Comparison of ENCODE assay signal across 9 cellular contexts in the genomic region with DNA sequence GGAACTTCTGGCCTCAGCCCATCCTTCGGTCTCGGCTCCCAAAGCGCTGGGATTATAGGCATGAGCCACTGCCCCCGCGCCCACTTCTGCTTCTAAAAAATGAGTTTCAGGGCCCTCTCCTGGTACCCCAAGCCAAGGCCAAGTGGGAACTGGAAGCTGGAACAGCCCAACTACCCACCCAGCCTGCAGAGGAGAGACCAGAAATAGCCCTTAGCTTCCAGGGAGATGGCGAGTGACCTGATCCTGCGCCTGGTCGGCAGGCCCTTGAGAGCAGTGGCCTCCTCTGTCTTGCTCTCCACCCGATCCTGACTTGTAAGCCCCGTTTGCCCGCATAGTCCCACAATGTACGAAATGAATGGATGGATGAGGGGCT. TPM values are rescaled to one million over a fixed set of nuclear protein-coding genes. Genes with fewer than 3 reads are reported as not detected.
DNase-seq lines count a peak whose midpoint lies in the region; ATAC-seq lines count a peak whose summit lies in the region.
"Had no signal": no experiment of that assay in that cellular context is flagged by ENCODE, and none has a peak within 500 bp of the region (broad histone marks: within the 10 kb centered on the region; RNA-seq: fewer than 3 reads in every experiment).

No MANE protein-coding gene starts in this region.

- H3K27ac Mint-ChIP-seq in T-helper 2 cell treated with Interferon-gamma antibody and Interleukin-4, amounts not matched to agents 5 μg/mL and 100 μg/mL, for 36 hours: no peak overlapping the region
- H3K27ac Mint-ChIP-seq in activated T-helper 1 cell treated with anti-CD3 and anti-CD28 coated beads, Interleukin-12 subunit alpha, Interleukin-12 subunit beta, Interleukin-2, Interleukin-4 antibody, amounts not matched to agents 30 ng/mL and 10 ng/mL and 1 ng/mL, durations not matched to agents 14 hours and 24 hours and 36 hours: peak overlapping the region; percentile 52
- H3K27ac Mint-ChIP-seq in memory B cell: peak overlapping the region; percentile 40
- H3K27ac Mint-ChIP-seq: stimulated activated naive B cell treated with anti-CD40 and anti-IgM and Interleukin-4, amounts not matched to agents 10 μg/mL and 1 μg/mL and 100 μg/mL, for 72 hours had no signal

- no peaks in the 10 kb centered on the region for H3K9me3 ChIP-seq in stomach smooth muscle (ENCODE audit: control insufficient read depth in 2 of 2, low read length in 2 of 2)

- no peaks in the 10 kb centered on the region for H3K36me3 Mint-ChIP-seq in T-helper 2 cell treated with Interferon-gamma antibody and Interleukin-4, amounts not matched to agents 5 μg/mL and 100 μg/mL, for 36 hours (ENCODE audit: low read depth)
- no peaks in the 10 kb centered on the region for H3K36me3 Mint-ChIP-seq in activated T-helper 1 cell treated with anti-CD3 and anti-CD28 coated beads, Interleukin-12 subunit alpha, Interleukin-12 subunit beta, Interleukin-2, Interleukin-4 antibody, amounts not matched to agents 30 ng/mL and 10 ng/mL and 1 ng/mL, durations not matched to agents 14 hours and 24 hours and 36 hours (ENCODE audit: low read depth)
- no peaks in the 10 kb centered on the region for H3K36me3 Mint-ChIP-seq in memory B cell
- H3K36me3 Mint-ChIP-seq: stimulated activated naive B cell treated with anti-CD40 and anti-IgM and Interleukin-4, amounts not matched to agents 10 μg/mL and 1 μg/mL and 100 μg/mL, for 72 hours had no signal

- H3K4me1 Mint-ChIP-seq in T-helper 2 cell treated with Interferon-gamma antibody and Interleukin-4, amounts not matched to agents 5 μg/mL and 100 μg/mL, for 36 hours (ENCODE audit: low read depth): peaks cover 6% of the 10 kb centered on the region
- H3K4me1 Mint-ChIP-seq in activated T-helper 1 cell treated with anti-CD3 and anti-CD28 coated beads, Interleukin-12 subunit alpha, Interleukin-12 subunit beta, Interleukin-2, Interleukin-4 antibody, amounts not matched to agents 30 ng/mL and 10 ng/mL and 1 ng/mL, durations not matched to agents 14 hours and 24 hours and 36 hours (ENCODE audit: low read depth): peaks cover 8% of the 10 kb centered on the region
- peaks cover 7% of the 10 kb centered on the region for H3K4me1 Mint-ChIP-seq in memory B cell

- H3K27me3 ChIP-seq in stomach smooth muscle (ENCODE audit: control insufficient read depth in 1 of 2, insufficient read depth in 2 of 2, low read length in 2 of 2): no peaks in the 10 kb centered on the region

- H3K4me3 Mint-ChIP-seq in T-helper 2 cell treated with Interferon-gamma antibody and Interleukin-4, amounts not matched to agents 5 μg/mL and 100 μg/mL, for 36 hours: peak overlapping the region; percentile 40
- H3K4me3 Mint-ChIP-seq in activated T-helper 1 cell treated with anti-CD3 and anti-CD28 coated beads, Interleukin-12 subunit alpha, Interleukin-12 subunit beta, Interleukin-2, Interleukin-4 antibody, amounts not matched to agents 30 ng/mL and 10 ng/mL and 1 ng/mL, durations not matched to agents 14 hours and 24 hours and 36 hours: peak overlapping the region; percentile 53
- H3K4me3 Mint-ChIP-seq in memory B cell: peak overlapping the region; percentile 54

- peak overlapping the region; percentile 5 to 38 for H3K9ac ChIP-seq in stomach smooth muscle (ENCODE audit: low read length in 2 of 2)

- H3K4me3 ChIP-seq in stomach smooth muscle (ENCODE audit: low read length in 2 of 2): no peak overlapping the region

- peaks cover 37% of the 10 kb centered on the region for H3K27me3 Mint-ChIP-seq in T-helper 2 cell treated with Interferon-gamma antibody and Interleukin-4, amounts not matched to agents 5 μg/mL and 100 μg/mL, for 36 hours (ENCODE audit: low read depth)
- peaks cover 15% of the 10 kb centered on the region for H3K27me3 Mint-ChIP-seq in activated T-helper 1 cell treated with anti-CD3 and anti-CD28 coated beads, Interleukin-12 subunit alpha, Interleukin-12 subunit beta, Interleukin-2, Interleukin-4 antibody, amounts not matched to agents 30 ng/mL and 10 ng/mL and 1 ng/mL, durations not matched to agents 14 hours and 24 hours and 36 hours (ENCODE audit: insufficient read depth)
- peaks cover 23% of the 10 kb centered on the region for H3K27me3 Mint-ChIP-seq in memory B cell

- no peak for DNase-seq in T-helper 2 cell treated with Interferon-gamma antibody and Interleukin-4, amounts not matched to agents 5 μg/mL and 100 μg/mL, for 36 hours (ENCODE audit: low spot score)
- DNase-seq in T-helper 2 cell: no peak
- DNase-seq in activated T-helper 1 cell treated with anti-CD3 and anti-CD28 coated beads, Interleukin-12 subunit alpha, Interleukin-12 subunit beta, Interleukin-2, Interleukin-4 antibody, amounts not matched to agents 30 ng/mL and 10 ng/mL and 1 ng/mL, durations not matched to agents 14 hours and 24 hours and 36 hours (ENCODE audit: low spot score): no peak
- DNase-seq in memory B cell (ENCODE audit: low spot score in 2 of 2): no peak
- DNase-seq in NCI-H774 (lab: John Stamatoyannopoulos, UW): no peak
- no peak for DNase-seq in glomerular visceral epithelial cell (ENCODE audit: extremely low spot score)

- H3K36me3 ChIP-seq in stomach smooth muscle (ENCODE audit: control insufficient read depth in 2 of 2, insufficient read depth in 2 of 2, low read length in 2 of 2): no peaks in the 10 kb centered on the region

- intact Hi-C loops in activated T-helper 1 cell treated with anti-CD3 and anti-CD28 coated beads, Interleukin-12 subunit alpha, Interleukin-12 subunit beta, Interleukin-2, Interleukin-4 antibody, amounts not matched to agents 30 ng/mL and 10 ng/mL and 1 ng/mL, durations not matched to agents 14 hours and 24 hours and 36 hours (cut with micrococcal nuclease): no loop called here

- no peaks in the 10 kb centered on the region for H3K9me3 Mint-ChIP-seq in T-helper 2 cell treated with Interferon-gamma antibody and Interleukin-4, amounts not matched to agents 5 μg/mL and 100 μg/mL, for 36 hours
- no peaks in the 10 kb centered on the region for H3K9me3 Mint-ChIP-seq in activated T-helper 1 cell treated with anti-CD3 and anti-CD28 coated beads, Interleukin-12 subunit alpha, Interleukin-12 subunit beta, Interleukin-2, Interleukin-4 antibody, amounts not matched to agents 30 ng/mL and 10 ng/mL and 1 ng/mL, durations not matched to agents 14 hours and 24 hours and 36 hours
- H3K9me3 Mint-ChIP-seq in memory B cell: no peaks in the 10 kb centered on the region
- H3K9me3 Mint-ChIP-seq: stimulated activated naive B cell treated with anti-CD40 and anti-IgM and Interleukin-4, amounts not matched to agents 10 μg/mL and 1 μg/mL and 100 μg/mL, for 72 hours had no signal

- H3K4me1 ChIP-seq in stomach smooth muscle (ENCODE audit: control insufficient read depth, insufficient read depth, low read length): peaks cover 42% of the 10 kb centered on the region

- H3K27ac ChIP-seq in stomach smooth muscle (ENCODE audit: low read length): peak overlapping the region; percentile 84

- ATAC-seq in memory B cell (ENCODE audit: low read depth) (no peak), HG03439 (IDR thresholded peaks at IDR 0.05; ENCODE audit: unreplicated experiment) (no peak)

RNA-seq across cellular contexts. Expression of gene PLEKHG6, which starts 31.2 kb away (rescaled TPM):
- not detected in 2 replicates for total RNA-seq in activated T-helper 1 cell treated with anti-CD3 and anti-CD28 coated beads, Interleukin-12 subunit alpha, Interleukin-12 subunit beta, Interleukin-2, Interleukin-4 antibody, amounts not matched to agents 30 ng/mL and 10 ng/mL and 1 ng/mL, durations not matched to agents 14 hours and 24 hours and 36 hours
